In genomic region chr20:47810686-47811347, GRCh38 we compare ENCODE assay signal across 22 cellular contexts. TPM values are rescaled to one million over a fixed set of nuclear protein-coding genes. Genes with fewer than 3 reads are reported as not detected.
A peak's percentile ranks its signal among the peaks of the same experiment; 100 is the strongest.
DNase-seq lines count a peak whose midpoint lies in the region; ATAC-seq and TF ChIP-seq lines count a peak whose summit lies in the region.
"Had no signal": no experiment of that assay in that cellular context is flagged by ENCODE, and none has a peak within 500 bp of the region (broad histone marks: within the 10 kb centered on the region; RNA-seq: fewer than 3 reads in every experiment).

No MANE protein-coding gene starts in this region.

- POLR2A ChIA-PET in WTC11 (lab: Charles Lee), result no interaction called here

- no peaks in the 10 kb centered on the region for H3K27me3 Mint-ChIP-seq in Calu3 (ENCODE audit: unreplicated experiment)
- H3K27me3 Mint-ChIP-seq in WTC11 (ENCODE audit: low read depth), result peaks cover 24% of the 10 kb centered on the region

- CTCF ChIA-PET in Calu3 (lab: Charles Lee) (interaction anchor here (0.6 to 0.7 kb wide), 2 partner anchors 25 to 664 kb away, joined by 3 read pairs; no protein-coding TSS in a partner anchor), WTC11 (lab: Charles Lee) (no interaction called here)

- intact Hi-C loops in Calu3 (cut with micrococcal nuclease; ENCODE audit: unreplicated experiment), result no loop called here

- ATAC-seq in WTC11 (no peak), GM19452 (IDR thresholded peaks at IDR 0.05; ENCODE audit: unreplicated experiment) (no peak), HG02885 (IDR thresholded peaks at IDR 0.05; ENCODE audit: poor library complexity, unreplicated experiment) (no peak)

- 64 to 72% methylated on average over 15 to 18 of the region's 18 CpGs for WGBS in tibial nerve, 2 donors

- H3K36me3 ChIP-seq in effector memory CD4-positive, alpha-beta T cell (ENCODE audit: control insufficient read depth, insufficient read depth, low read length), result no peaks in the 10 kb centered on the region
- H3K36me3 ChIP-seq in tibial nerve, result no peaks in the 10 kb centered on the region

- H3K4me3 Mint-ChIP-seq in Calu3 (ENCODE audit: low read depth, unreplicated experiment) (no peak overlapping the region), WTC11 (no peak overlapping the region)
- H3K4me3 Mint-ChIP-seq: B cell, CD14-positive monocyte had no signal

- no peak for TF ChIP-seq POLR2A in tibial nerve (IDR thresholded peaks at IDR 0.05)

- TF ChIP-seq EP300 in tibial nerve (IDR thresholded peaks at IDR 0.05), result no peak

- no peaks in the 10 kb centered on the region for H3K27me3 ChIP-seq in effector memory CD4-positive, alpha-beta T cell (replicated peaks; ENCODE audit: control insufficient read depth, insufficient read depth, low read length, poor library complexity, severe bottlenecking)
- peaks cover 0 to 37% of the 10 kb centered on the region in 2 donors for H3K27me3 ChIP-seq in tibial nerve

- DNase-seq in Calu3, result no peak
- peak; percentile 76 for DNase-seq in NCI-H82 (lab: John Stamatoyannopoulos, UW)
- DNase-seq in WTC11 (ENCODE audit: low spot score), result peak; percentile 7
- peak; percentile 55 for DNase-seq in retina
- DNase-seq in effector memory CD4-positive, alpha-beta T cell, result no peak
- no peak for DNase-seq in tibial nerve (ENCODE audit: low spot score in 2 of 2)
- DNase-seq: DMS79, H7, Kasumi-1, MM.1S, NCI-H1092, NCI-H2081, NCI-H2171, NCI-H345, NCI-H774, SHP77 treated with DMSO at 0.1 percent for 48 hours had no signal

- no peaks in the 10 kb centered on the region for H3K4me1 ChIP-seq in effector memory CD4-positive, alpha-beta T cell (ENCODE audit: control insufficient read depth, insufficient read depth, low read length, poor library complexity, severe bottlenecking)
- H3K4me1 ChIP-seq in tibial nerve, result peaks cover 0 to 10% (median 0%) of the 10 kb centered on the region in 4 donors

- TF ChIP-seq CTCF in Calu3 (IDR thresholded peaks at IDR 0.05; ENCODE audit: unreplicated experiment) (no peak), WTC11 (IDR thresholded peaks at IDR 0.05) (no peak), tibial nerve (IDR thresholded peaks at IDR 0.05) (no peak)

- peaks cover 30% of the 10 kb centered on the region for H3K4me1 Mint-ChIP-seq in Calu3 (ENCODE audit: low read depth, unreplicated experiment)
- peaks cover 8% of the 10 kb centered on the region for H3K4me1 Mint-ChIP-seq in WTC11
- H3K4me1 Mint-ChIP-seq: B cell, CD14-positive monocyte had no signal

- BruUV-seq in Calu3 (replicated peaks; lab: Mats Ljungman, UMichigan), result no TSS peak

- H3K27ac ChIP-seq in effector memory CD4-positive, alpha-beta T cell (ENCODE audit: insufficient read depth, low read length, poor library complexity, severe bottlenecking), result no peak overlapping the region
- H3K27ac ChIP-seq in tibial nerve, result no peak overlapping the region
- H3K27ac ChIP-seq: A549, SK-N-MC had no signal

- H3K27ac Mint-ChIP-seq in Calu3 (ENCODE audit: unreplicated experiment) (peak overlapping the region; percentile 86), WTC11 (no peak overlapping the region)
- H3K27ac Mint-ChIP-seq: B cell, CD14-positive monocyte had no signal

- H3K4me3 ChIP-seq in effector memory CD4-positive, alpha-beta T cell (ENCODE audit: insufficient read depth, low read depth, low read length, poor library complexity, severe bottlenecking), result no peak overlapping the region
- H3K4me3 ChIP-seq in tibial nerve, result no peak overlapping the region
- H3K4me3 ChIP-seq: A549, SK-N-MC had no signal

- no peaks in the 10 kb centered on the region for H3K9me3 ChIP-seq in effector memory CD4-positive, alpha-beta T cell (ENCODE audit: control insufficient read depth, low read length)
- H3K9me3 ChIP-seq in tibial nerve, result peaks cover 0 to 26% (median 0%) of the 10 kb centered on the region in 4 donors

- H3K36me3 Mint-ChIP-seq in Calu3 (ENCODE audit: insufficient read depth, unreplicated experiment), result no peaks in the 10 kb centered on the region
- no peaks in the 10 kb centered on the region for H3K36me3 Mint-ChIP-seq in WTC11
- H3K36me3 Mint-ChIP-seq: CD14-positive monocyte had no signal

- H3K9me3 Mint-ChIP-seq in Calu3 (ENCODE audit: low read depth, unreplicated experiment), result peaks cover 5% of the 10 kb centered on the region
- peaks cover 13% of the 10 kb centered on the region for H3K9me3 Mint-ChIP-seq in WTC11

TF ChIP-seq in WTC11, 78 proteins besides CTCF, POLR2A, EP300 and RAD21:
- TF ChIP-seq ZNF219 (CRISPR knock-in tag; IDR thresholded peaks at IDR 0.05; ENCODE audit: borderline replicate concordance), result no peak
- TF ChIP-seq ZNF263 (CRISPR knock-in tag; IDR thresholded peaks at IDR 0.05; ENCODE audit: low read depth), result no peak
- TF ChIP-seq IRF2 (CRISPR knock-in tag; IDR thresholded peaks at IDR 0.05; ENCODE audit: borderline replicate concordance, low read depth), result no peak
- no peak for TF ChIP-seq NFYB (CRISPR knock-in tag; conservative IDR thresholded peaks at IDR 0.05; ENCODE audit: low read depth)
- no peak for TF ChIP-seq E2F1 (CRISPR knock-in tag; IDR thresholded peaks at IDR 0.05)
- no peak for TF ChIP-seq ZNF281 (CRISPR knock-in tag; IDR thresholded peaks at IDR 0.05)
- no peak for TF ChIP-seq HMGXB4 (CRISPR knock-in tag; IDR thresholded peaks at IDR 0.05)
- TF ChIP-seq ZNF396 (CRISPR knock-in tag; IDR thresholded peaks at IDR 0.05; ENCODE audit: borderline replicate concordance), result no peak
- no peak for TF ChIP-seq MXD4 (CRISPR knock-in tag; IDR thresholded peaks at IDR 0.05; ENCODE audit: borderline replicate concordance)
- no peak for TF ChIP-seq MLX (CRISPR knock-in tag; IDR thresholded peaks at IDR 0.05)
- no peak for TF ChIP-seq ZNF423 (CRISPR knock-in tag; IDR thresholded peaks at IDR 0.05)
- TF ChIP-seq ATF1 (CRISPR knock-in tag; IDR thresholded peaks at IDR 0.05), result no peak
- no peak for TF ChIP-seq ZNF671 (CRISPR knock-in tag; IDR thresholded peaks at IDR 0.05)
- no peak for TF ChIP-seq IRF1 (CRISPR knock-in tag; IDR thresholded peaks at IDR 0.05)
- TF ChIP-seq TEAD1 (CRISPR knock-in tag; IDR thresholded peaks at IDR 0.05), result no peak
TF ChIP-seq in WTC11: peak in this region for 0.

RNA-seq across cellular contexts. Expression of gene SULF2, which starts 25.5 kb away (rescaled TPM):
- total RNA-seq in Calu3 (2022) (112 and 120 TPM in 2 replicates), WTC11 (2021) (36.0 to 38.1 TPM (median 37.5 TPM) in 3 replicates), tibial nerve (10 to 100 TPM; 40.9 to 75.3 (median 59.8) TPM)

Comparison
In these comparisons a context has a peak if more than half of its experiments do, and no peak if none do; other contexts are left out.
1. DNase-seq: peak in NCI-H82 (single experiment), WTC11 (single experiment) and retina (single experiment); none in Calu3 (single experiment), effector memory CD4-positive, alpha-beta T cell (0 of 3) and tibial nerve (0 of 2).